ENCODE assay signal across 23 cellular contexts in the genomic region with DNA sequence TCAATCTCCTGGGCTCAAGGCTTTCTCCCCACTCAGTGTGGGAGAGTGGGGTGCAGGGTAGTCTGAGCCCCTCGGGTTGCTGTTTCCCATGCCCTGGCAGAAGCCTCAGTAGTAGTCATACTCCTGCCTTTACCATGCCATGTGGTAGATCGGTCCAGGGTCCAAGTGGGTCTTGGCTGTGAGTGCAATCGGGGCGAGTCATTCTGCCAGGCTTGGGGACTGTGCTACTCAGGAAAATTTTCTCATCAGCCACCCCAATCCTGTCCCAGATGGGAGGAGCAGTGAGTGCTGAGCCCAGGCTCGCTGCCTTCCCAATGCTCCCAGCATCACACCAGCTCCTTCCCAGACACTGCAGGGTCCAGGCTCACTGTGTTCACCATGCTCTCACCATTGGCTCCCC. TPM values are rescaled to one million over a fixed set of nuclear protein-coding genes. Genes with fewer than 3 reads are reported as not detected.
"Had no signal": no experiment of that assay in that cellular context is flagged by ENCODE, and none has a peak within 500 bp of the region (broad histone marks: within the 10 kb centered on the region; RNA-seq: fewer than 3 reads in every experiment).

No MANE protein-coding gene starts in this region.

- ATAC-seq: K562 had no signal

- DNase-seq: Kasumi-1, MM.1S, NCI-H1092 treated with DMSO at 0.1 percent for 48 hours, NCI-H1436, NCI-H187, NCI-H2029, NCI-H2081 treated with DMSO at 0.1 percent for 48 hours, NCI-H2171, NCI-H226, NCI-H446, NCI-H510A, NCI-H524 treated with DMSO at 0.1 percent for 48 hours, NCI-H69, NCI-H774, Right ventricle myocardium superior, RPMI8226, SIG-M5 had no signal

- H3K36me3 ChIP-seq: SJSA1 had no signal

- H3K9ac ChIP-seq: KMS-11 had no signal

- H3K27ac ChIP-seq: HL-60, KMS-11, SJSA1, SK-N-MC had no signal

- H3K27ac Mint-ChIP-seq: IgD-negative memory B cell had no signal

- H3K4me2 ChIP-seq: KMS-11 had no signal

- H3K4me3 ChIP-seq: K562, SJSA1, SK-N-MC had no signal

- H3K9me3 ChIP-seq: SJSA1 had no signal

RNA-seq across cellular contexts. Expression of gene RAET1L, which starts 10.7 kb away (rescaled TPM):
- total RNA-seq: K562, Right ventricle myocardium superior, SJSA1 had no signal
- polyA plus RNA-seq: IgD-negative memory B cell, K562 had no signal

RNA-seq across cellular contexts. Expression of gene ULBP3, which starts 32.8 kb away (rescaled TPM):
- total RNA-seq: K562 had no signal
